In genomic region chr2:182715896-182716664, GRCh38 we compare ENCODE assay signal across 1 cellular context.
TF ChIP-seq lines count a peak whose summit lies in the region.

Gene DNAJC10, plus strand, starts transcription at chr2:182716257. Its CDS starts 1,830 bp downstream, at chr2:182718087.

TF ChIP-seq in HEK293, 187 proteins besides CTCF, POLR2A, EP300 and RAD21 (continued from another document):
- no peak for TF ChIP-seq MZF1 (tag by site-specific recombination; IDR thresholded peaks at IDR 0.05; ENCODE audit: borderline replicate concordance)
- peak; percentile 49; the same call in 1 of the 2 replicates for TF ChIP-seq KLF9 (tag by site-specific recombination; IDR thresholded peaks at IDR 0.05; ENCODE audit: low read depth)
- no peak for TF ChIP-seq ZNF510 (tag by site-specific recombination; IDR thresholded peaks at IDR 0.05; ENCODE audit: insufficient replicate concordance)
- 0 out of 2 replicates have a peak, but pooled peaks have one; percentile 26 for TF ChIP-seq ZNF391 (tag by site-specific recombination; IDR thresholded peaks at IDR 0.05; ENCODE audit: borderline replicate concordance, low read depth)
- peak; percentile 66 for TF ChIP-seq KLF1 (tag by site-specific recombination; IDR thresholded peaks at IDR 0.05)
- no peak; the same call in 1 of the 2 replicates for TF ChIP-seq PRDM1 (tag by site-specific recombination; IDR thresholded peaks at IDR 0.05)
- peak; percentile 93 for TF ChIP-seq ZIC2 (tag by site-specific recombination; IDR thresholded peaks at IDR 0.05)
- TF ChIP-seq, protein P1, sequence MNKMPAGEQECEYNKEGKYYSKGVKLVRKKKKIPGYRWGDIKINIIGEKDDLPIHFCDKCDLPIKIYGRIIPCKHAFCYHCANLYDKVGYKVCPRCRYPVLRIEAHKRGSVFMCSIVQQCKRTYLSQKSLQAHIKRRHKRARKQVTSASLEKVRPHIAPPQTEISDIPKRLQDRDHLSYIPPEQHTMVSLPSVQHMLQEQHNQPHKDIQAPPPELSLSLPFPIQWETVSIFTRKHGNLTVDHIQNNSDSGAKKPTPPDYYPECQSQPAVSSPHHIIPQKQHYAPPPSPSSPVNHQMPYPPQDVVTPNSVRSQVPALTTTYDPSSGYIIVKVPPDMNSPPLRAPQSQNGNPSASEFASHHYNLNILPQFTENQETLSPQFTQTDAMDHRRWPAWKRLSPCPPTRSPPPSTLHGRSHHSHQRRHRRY (tag by site-specific recombination; IDR thresholded peaks at IDR 0.05), result no peak
- peak; percentile 43; the same call in 1 of the 2 replicates for TF ChIP-seq ZFP37 (tag by site-specific recombination; IDR thresholded peaks at IDR 0.05)
- no peak for TF ChIP-seq ZNF558 (tag by site-specific recombination; IDR thresholded peaks at IDR 0.05)
- no peak for TF ChIP-seq ZNF416 (tag by site-specific recombination; IDR thresholded peaks at IDR 0.05)
- TF ChIP-seq ZNF623 (tag by site-specific recombination; IDR thresholded peaks at IDR 0.05), result no peak
- no peak for TF ChIP-seq ZSCAN4 (tag by site-specific recombination; IDR thresholded peaks at IDR 0.05)
- peak; percentile 46 for TF ChIP-seq ZFP69B (tag by site-specific recombination; IDR thresholded peaks at IDR 0.05)
- peak; percentile 83 for TF ChIP-seq ZNF501 (tag by site-specific recombination; IDR thresholded peaks at IDR 0.05)
- TF ChIP-seq ZNF626 (tag by site-specific recombination; IDR thresholded peaks at IDR 0.05), result no peak
- 0 out of 2 replicates have a peak, but pooled peaks have one; percentile 25 for TF ChIP-seq ZNF24 (tag by site-specific recombination; IDR thresholded peaks at IDR 0.05)
- TF ChIP-seq ZNF530 (tag by site-specific recombination; IDR thresholded peaks at IDR 0.05; ENCODE audit: low read depth), result no peak
- TF ChIP-seq ZNF138 (tag by site-specific recombination; IDR thresholded peaks at IDR 0.05; ENCODE audit: borderline replicate concordance), result no peak
- TF ChIP-seq ZNF248 (tag by site-specific recombination; IDR thresholded peaks at IDR 0.05), result no peak
- peak; percentile 83 for TF ChIP-seq ZNF18 (tag by site-specific recombination; IDR thresholded peaks at IDR 0.05)
- peak; percentile 82 for TF ChIP-seq ZNF692 (tag by site-specific recombination; IDR thresholded peaks at IDR 0.05)
- TF ChIP-seq, protein P2, sequence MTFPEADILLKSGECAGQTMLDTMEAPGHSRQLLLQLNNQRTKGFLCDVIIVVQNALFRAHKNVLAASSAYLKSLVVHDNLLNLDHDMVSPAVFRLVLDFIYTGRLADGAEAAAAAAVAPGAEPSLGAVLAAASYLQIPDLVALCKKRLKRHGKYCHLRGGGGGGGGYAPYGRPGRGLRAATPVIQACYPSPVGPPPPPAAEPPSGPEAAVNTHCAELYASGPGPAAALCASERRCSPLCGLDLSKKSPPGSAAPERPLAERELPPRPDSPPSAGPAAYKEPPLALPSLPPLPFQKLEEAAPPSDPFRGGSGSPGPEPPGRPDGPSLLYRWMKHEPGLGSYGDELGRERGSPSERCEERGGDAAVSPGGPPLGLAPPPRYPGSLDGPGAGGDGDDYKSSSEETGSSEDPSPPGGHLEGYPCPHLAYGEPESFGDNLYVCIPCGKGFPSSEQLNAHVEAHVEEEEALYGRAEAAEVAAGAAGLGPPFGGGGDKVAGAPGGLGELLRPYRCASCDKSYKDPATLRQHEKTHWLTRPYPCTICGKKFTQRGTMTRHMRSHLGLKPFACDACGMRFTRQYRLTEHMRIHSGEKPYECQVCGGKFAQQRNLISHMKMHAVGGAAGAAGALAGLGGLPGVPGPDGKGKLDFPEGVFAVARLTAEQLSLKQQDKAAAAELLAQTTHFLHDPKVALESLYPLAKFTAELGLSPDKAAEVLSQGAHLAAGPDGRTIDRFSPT (tag by site-specific recombination; IDR thresholded peaks at IDR 0.05), result peak; percentile 69
- 0 out of 2 replicates have a peak, but pooled peaks have one; percentile 29 for TF ChIP-seq ZNF449 (tag by site-specific recombination; IDR thresholded peaks at IDR 0.05)
- TF ChIP-seq ZXDB (tag by site-specific recombination; IDR thresholded peaks at IDR 0.05), result peak; percentile 76
- TF ChIP-seq ZNF214 (tag by site-specific recombination; IDR thresholded peaks at IDR 0.05; ENCODE audit: borderline replicate concordance), result no peak
- TF ChIP-seq ZNF571 (tag by site-specific recombination; IDR thresholded peaks at IDR 0.05), result no peak
- no peak for TF ChIP-seq ZNF366 (tag by site-specific recombination; conservative IDR thresholded peaks at IDR 0.05)
- peak; percentile 93 for TF ChIP-seq ZBTB20 (tag by site-specific recombination; IDR thresholded peaks at IDR 0.05)
TF ChIP-seq in HEK293: peak in this region for 55.
